ENCODE assay signal across 18 cellular contexts in the genomic region with DNA sequence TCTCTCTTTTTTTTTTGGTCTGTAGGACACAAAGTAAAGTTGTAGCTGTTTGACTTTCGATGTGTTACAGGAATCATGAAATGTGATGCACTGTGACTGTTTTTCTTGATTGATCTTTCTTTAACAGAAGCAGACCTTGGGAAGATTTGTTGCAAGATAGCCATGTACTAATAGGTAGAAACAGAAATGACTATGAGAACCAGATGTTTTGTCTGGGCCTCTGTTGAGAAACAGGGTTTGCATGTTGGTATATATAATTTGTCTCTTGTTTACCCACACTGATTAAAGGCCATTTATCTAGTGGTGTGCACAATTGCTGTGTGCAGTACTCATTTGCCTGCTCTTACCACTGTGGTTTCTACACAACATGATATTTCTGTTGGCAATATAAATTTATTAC.
"Had no signal": no experiment of that assay in that cellular context is flagged by ENCODE, and none has a peak within 500 bp of the region (broad histone marks: within the 10 kb centered on the region; RNA-seq: fewer than 3 reads in every experiment).

No MANE protein-coding gene starts in this region.

- H3K36me3 ChIP-seq: ascending aorta, breast epithelium, right atrium auricular region had no signal

- ATAC-seq: natural killer cell had no signal

- H3K27ac ChIP-seq: ascending aorta, breast epithelium, right atrium auricular region, skin epidermis had no signal

- H3K27me3 ChIP-seq: ascending aorta, breast epithelium, right atrium auricular region had no signal

- H3K4me3 ChIP-seq: ascending aorta, breast epithelium, right atrium auricular region, skin epidermis had no signal

- H3K4me1 ChIP-seq: ascending aorta, breast epithelium, right atrium auricular region had no signal

- DNase-seq: activated CD4-positive, alpha-beta T cell treated with anti-CD3 and anti-CD28 coated beads, Interleukin-2, amount 50 U/mL, for 1 hour; activated CD8-positive, alpha-beta memory T cell treated with anti-CD3 and anti-CD28 coated beads for 24 hours; activated gamma-delta T cell treated with Interleukin-2 at 50 U/mL for 16 hours; activated naive CD8-positive, alpha-beta T cell treated with anti-CD3 and anti-CD28 coated beads, Interleukin-2, amount 10 ng/mL, durations not matched to agents 7 days and 5 days; cerebellar nuclear complex; effector memory CD4-positive, alpha-beta T cell; hypothalamus; kidney glomerular epithelial cell; mesendoderm; natural killer cell; nucleus accumbens; stimulated activated CD4-positive, alpha-beta T cell treated with anti-CD3 and anti-CD28 coated beads, Interleukin-4, amount 100 ng/mL, for 24 hours; stimulated activated naive CD4-positive, alpha-beta T cell treated with Interleukin-2 at 50 U/mL for 16 hours; trophoblast cell had no signal

- H3K9me3 ChIP-seq: ascending aorta, breast epithelium, right atrium auricular region had no signal
